Comparison of ENCODE assay signal across 19 cellular contexts in genomic region chr16:19888834-19889233, GRCh38. TPM values are rescaled to one million over a fixed set of nuclear protein-coding genes. Genes with fewer than 3 reads are reported as not detected.
"Had no signal": no experiment of that assay in that cellular context is flagged by ENCODE, and none has a peak within 500 bp of the region (broad histone marks: within the 10 kb centered on the region; RNA-seq: fewer than 3 reads in every experiment).

No MANE protein-coding gene starts in this region.

- H3K4me1 ChIP-seq: foreskin keratinocyte, neural progenitor cell had no signal

- H3K36me3 ChIP-seq: colonic mucosa, neural progenitor cell, ovary, right atrium auricular region, stomach, thoracic aorta, transverse colon had no signal

- DNase-seq: colonic mucosa; dermis blood vessel endothelial cell; erythroblast; foreskin keratinocyte; mammary epithelial cell; naive thymus-derived CD8-positive, alpha-beta T cell; nucleus accumbens; ovary; small intestine; stimulated activated CD4-positive, alpha-beta T cell treated with anti-CD3 and anti-CD28 coated beads, Interleukin-12 subunit alpha, Interleukin-12 subunit beta, amount 100 ng/mL, for 4 hours; stimulated activated CD4-positive, alpha-beta T cell treated with anti-CD3 and anti-CD28 coated beads, Interleukin-2, amount 100 ng/mL, for 48 hours; stimulated activated CD8-positive, alpha-beta memory T cell treated with anti-CD3 and anti-CD28 coated beads, Interleukin-4, amount 100 ng/mL, for 48 hours; stomach; substantia nigra; transverse colon had no signal

- H3K36me3 Mint-ChIP-seq: naive thymus-derived CD8-positive, alpha-beta T cell; neural progenitor cell; stimulated activated memory B cell treated with anti-CD40 and anti-IgM and Interleukin-4, amounts not matched to agents 10 μg/mL and 1 μg/mL and 100 μg/mL, for 72 hours had no signal

- ATAC-seq: foreskin keratinocyte; naive thymus-derived CD8-positive, alpha-beta T cell; stimulated activated memory B cell treated with anti-CD40 and anti-IgM and Interleukin-4, amounts not matched to agents 10 μg/mL and 1 μg/mL and 100 μg/mL, for 72 hours had no signal

- H3K4me3 ChIP-seq: colonic mucosa, neural progenitor cell, ovary, right atrium auricular region, stomach, thoracic aorta, transverse colon had no signal

- H3K4me3 Mint-ChIP-seq: neural progenitor cell; stimulated activated memory B cell treated with anti-CD40 and anti-IgM and Interleukin-4, amounts not matched to agents 10 μg/mL and 1 μg/mL and 100 μg/mL, for 72 hours had no signal

- H3K9me3 Mint-ChIP-seq: naive thymus-derived CD8-positive, alpha-beta T cell; stimulated activated memory B cell treated with anti-CD40 and anti-IgM and Interleukin-4, amounts not matched to agents 10 μg/mL and 1 μg/mL and 100 μg/mL, for 72 hours had no signal

- H3K9me3 ChIP-seq: colonic mucosa, ovary, right atrium auricular region, stomach, thoracic aorta, transverse colon had no signal

- H3K27me3 ChIP-seq: colonic mucosa, ovary, right atrium auricular region had no signal

- H3K27ac ChIP-seq: colonic mucosa, foreskin keratinocyte, neural progenitor cell, ovary, right atrium auricular region, stomach, thoracic aorta, transverse colon had no signal

- H3K27ac Mint-ChIP-seq: neural progenitor cell; stimulated activated memory B cell treated with anti-CD40 and anti-IgM and Interleukin-4, amounts not matched to agents 10 μg/mL and 1 μg/mL and 100 μg/mL, for 72 hours had no signal

RNA-seq across cellular contexts. Expression of gene GPRC5B, which starts 4.2 kb away (rescaled TPM):
- total RNA-seq: naive thymus-derived CD8-positive, alpha-beta T cell had no signal
